Comparison of ENCODE assay signal across 30 cellular contexts in the genomic region with DNA sequence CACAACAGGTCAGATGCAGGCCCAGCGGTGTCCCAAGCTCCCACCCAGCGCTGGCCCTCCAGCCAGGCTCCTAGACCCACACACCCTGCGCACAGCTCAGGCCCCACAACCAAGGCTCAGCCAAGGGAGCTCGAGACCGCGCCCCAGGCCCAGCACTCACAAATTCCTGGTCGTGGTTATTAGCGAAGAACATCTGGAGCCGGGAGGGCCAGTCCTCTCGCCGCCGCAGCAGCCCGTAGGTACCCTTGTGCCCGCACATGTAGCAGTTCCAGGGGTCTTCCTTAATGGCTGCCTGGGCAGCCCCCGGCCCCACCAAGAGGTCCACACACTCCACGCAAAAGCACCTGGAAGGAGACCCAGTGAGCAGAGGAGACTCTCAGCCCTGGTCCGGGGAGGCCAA.
"Had no signal": no experiment of that assay in that cellular context is flagged by ENCODE, and none has a peak within 500 bp of the region (broad histone marks: within the 10 kb centered on the region; RNA-seq: fewer than 3 reads in every experiment).

No MANE protein-coding gene starts in this region.

- H3K9me3 Mint-ChIP-seq: immature natural killer cell; naive thymus-derived CD8-positive, alpha-beta T cell; nephron; neural crest cell; stimulated activated naive B cell treated with anti-CD40 and anti-IgM and Interleukin-4, amounts not matched to agents 10 μg/mL and 1 μg/mL and 100 μg/mL, for 72 hours had no signal

- H3K9me3 ChIP-seq: left lung, lower lobe of right lung, neutrophil, ovary, right atrium auricular region, stomach, thoracic aorta, tibial artery, upper lobe of right lung had no signal

- H3K4me3 Mint-ChIP-seq: immature natural killer cell; naive thymus-derived CD8-positive, alpha-beta T cell; nephron; neural crest cell; stimulated activated naive B cell treated with anti-CD40 and anti-IgM and Interleukin-4, amounts not matched to agents 10 μg/mL and 1 μg/mL and 100 μg/mL, for 72 hours had no signal

- H3K27ac Mint-ChIP-seq: immature natural killer cell; nephron; progenitor cell of endocrine pancreas; stimulated activated naive B cell treated with anti-CD40 and anti-IgM and Interleukin-4, amounts not matched to agents 10 μg/mL and 1 μg/mL and 100 μg/mL, for 72 hours had no signal

- FAIRE-seq: islet of Langerhans, kidney had no signal

- ATAC-seq: left colon; left lung; naive thymus-derived CD8-positive, alpha-beta T cell; sciatic nerve; stimulated activated naive B cell treated with anti-CD40 and anti-IgM and Interleukin-4, amounts not matched to agents 10 μg/mL and 1 μg/mL and 100 μg/mL, for 72 hours; stimulated activated naive CD8-positive, alpha-beta T cell treated with anti-CD3 and anti-CD28 coated beads, Interleukin-15, Interleukin-2, amounts not matched to agents 100 U/mL and 50 U/mL, for 24 hours; upper lobe of right lung had no signal

- H3K36me3 ChIP-seq: ovary had no signal

- H3K27me3 ChIP-seq: left lung, neutrophil, ovary, right atrium auricular region, stomach, tibial artery, upper lobe of right lung had no signal

- H3K4me1 ChIP-seq: left lung, lower lobe of right lung, right atrium auricular region, stomach, tibial artery, upper lobe of right lung had no signal

- H3K27me3 Mint-ChIP-seq: naive thymus-derived CD8-positive, alpha-beta T cell; progenitor cell of endocrine pancreas; stimulated activated naive B cell treated with anti-CD40 and anti-IgM and Interleukin-4, amounts not matched to agents 10 μg/mL and 1 μg/mL and 100 μg/mL, for 72 hours had no signal

- H3K27ac ChIP-seq: left lung, lower lobe of right lung, neutrophil, ovary, right atrium auricular region, skin epidermis, stomach, thoracic aorta, tibial artery, upper lobe of right lung had no signal

- DNase-seq: hypothalamus; immature natural killer cell; kidney; left colon; left lung; lower lobe of right lung; mammary epithelial cell; mesenchymal stem cell; naive thymus-derived CD8-positive, alpha-beta T cell; occipital lobe; ovary; stimulated activated CD4-positive, alpha-beta T cell treated with anti-CD3 and anti-CD28 coated beads, Interleukin-12 subunit alpha, Interleukin-12 subunit beta, amount 100 ng/mL, for 4 hours; stimulated activated CD4-positive, alpha-beta T cell treated with anti-CD3 and anti-CD28 coated beads, Interleukin-15, amount 100 ng/mL, for 24 hours; stimulated activated CD4-positive, alpha-beta T cell treated with anti-CD3 and anti-CD28 coated beads, Interleukin-2, amount 100 ng/mL, for 24 hours; stimulated activated CD4-positive, alpha-beta T cell treated with anti-CD3 and anti-CD28 coated beads, Interleukin-4, amount 100 ng/mL, for 1 hour; stimulated activated naive B cell treated with anti-CD40 and anti-IgM and Interleukin-4, amounts not matched to agents 10 μg/mL and 1 μg/mL and 100 μg/mL, for 72 hours; stimulated activated naive CD8-positive, alpha-beta T cell treated with anti-CD3 and anti-CD28 coated beads, Interleukin-15, Interleukin-2, amounts not matched to agents 100 U/mL and 50 U/mL, for 24 hours; stomach; tibial artery; trophoblast cell; upper lobe of right lung had no signal

- H3K4me3 ChIP-seq: left lung, lower lobe of right lung, ovary, right atrium auricular region, skin epidermis, stomach, thoracic aorta, tibial artery, upper lobe of right lung had no signal
